In the genomic region with DNA sequence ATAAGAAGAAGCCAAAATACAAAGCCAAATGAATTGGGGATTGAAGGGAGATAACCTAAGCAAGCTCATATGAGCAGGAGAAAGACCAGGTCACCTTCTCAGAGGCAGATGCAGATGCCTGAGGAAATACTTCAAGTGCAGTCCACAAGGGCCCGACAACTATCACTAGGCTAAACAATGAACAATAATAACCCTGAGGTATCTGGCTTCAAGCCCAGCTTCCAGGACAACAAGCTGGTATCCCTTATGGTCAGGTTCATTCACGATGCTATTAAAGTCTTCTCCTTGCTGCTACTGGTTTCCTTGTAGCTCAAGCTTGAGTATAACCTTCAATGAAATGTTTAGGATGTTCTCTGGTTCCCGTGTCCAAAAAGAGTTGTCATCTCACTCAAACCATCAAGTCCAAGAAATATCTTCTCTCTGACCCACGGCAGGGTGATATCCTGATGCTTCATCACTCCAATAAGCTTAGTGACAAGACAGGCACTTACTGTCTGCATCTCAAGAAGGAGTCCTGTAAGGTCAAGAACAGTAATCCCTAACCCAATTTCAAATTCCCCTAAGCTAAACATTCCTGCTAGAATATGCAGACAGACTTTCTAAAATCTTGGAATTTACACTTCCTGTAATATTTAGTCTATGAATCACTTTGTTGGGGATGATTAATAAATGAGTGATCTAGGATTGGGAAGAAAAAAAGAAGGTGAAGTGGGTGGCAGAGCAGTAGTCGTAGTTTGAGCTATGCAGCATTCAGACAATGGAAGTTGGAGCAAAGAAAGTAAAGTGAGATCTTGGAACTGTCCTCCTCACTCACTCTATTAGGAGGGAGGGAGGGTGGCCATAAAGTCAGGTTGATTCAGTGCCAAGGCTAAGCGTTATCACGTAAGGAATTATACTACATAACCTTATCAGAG, we compare ENCODE assay signal across 9 cellular contexts. TPM values are rescaled to one million over a fixed set of nuclear protein-coding genes. Genes with fewer than 3 reads are reported as not detected.
A peak's percentile ranks its signal among the peaks of the same experiment; 100 is the strongest.
DNase-seq lines count a peak whose midpoint lies in the region; ATAC-seq and TF ChIP-seq lines count a peak whose summit lies in the region.
"Had no signal": no experiment of that assay in that cellular context is flagged by ENCODE, and none has a peak within 500 bp of the region (broad histone marks: within the 10 kb centered on the region; RNA-seq: fewer than 3 reads in every experiment).

No MANE protein-coding gene starts in this region.

- peaks cover 23% of the 10 kb centered on the region for H3K36me3 Mint-ChIP-seq in GM23338 (ENCODE audit: low read depth)

- no peak for ATAC-seq in GM23338
- no peak for ATAC-seq in GM21381 (IDR thresholded peaks at IDR 0.05; ENCODE audit: unreplicated experiment)
- ATAC-seq in HG02678 (IDR thresholded peaks at IDR 0.05; ENCODE audit: unreplicated experiment): no peak
- ATAC-seq: activated T-helper 17 cell treated with anti-CD3 and anti-CD28 coated beads, Interleukin-2, amount 50 U/mL, for 72 hours had no signal

- peaks cover 50% of the 10 kb centered on the region for H3K4me1 Mint-ChIP-seq in GM23338
- H3K4me1 Mint-ChIP-seq: activated T-helper 17 cell treated with anti-CD3 and anti-CD28 coated beads, Interleukin-2, amount 50 U/mL, for 72 hours had no signal

- H3K4me3 ChIP-seq in GM23338 (no peak overlapping the region), parathyroid adenoma (ENCODE audit: low read depth, low read length) (no peak overlapping the region), A673 (ENCODE audit: low read depth, low read length, poor library complexity, severe bottlenecking) (no peak overlapping the region)

- no peak overlapping the region for H2AFZ ChIP-seq in GM23338
- H2AFZ ChIP-seq in parathyroid adenoma: no peak overlapping the region

- H3K9me3 ChIP-seq in parathyroid adenoma (ENCODE audit: control insufficient read depth, low read length): no peaks in the 10 kb centered on the region
- no peaks in the 10 kb centered on the region for H3K9me3 ChIP-seq in A673 (ENCODE audit: low read depth, low read length, poor library complexity, severe bottlenecking)

- POLR2A ChIA-PET in A673 (lab: Charles Lee; ENCODE audit: low non-redundant PET): no interaction called here

- H3K79me2 ChIP-seq in GM23338 (replicated peaks; ENCODE audit: insufficient read depth) (peaks cover 100% of the 10 kb centered on the region), parathyroid adenoma (peaks cover 29% of the 10 kb centered on the region)

- no TSS peak for BruUV-seq in A673 (replicated peaks; lab: Mats Ljungman, UMichigan)

- no peaks in the 10 kb centered on the region for H3K27me3 Mint-ChIP-seq in GM23338 (ENCODE audit: insufficient read depth, low read depth, poor library complexity)

- no peaks in the 10 kb centered on the region for H3K9me2 ChIP-seq in GM23338 (ENCODE audit: insufficient read depth)

- H3K27me3 ChIP-seq in GM23338 (ENCODE audit: insufficient read depth) (no peaks in the 10 kb centered on the region), parathyroid adenoma (ENCODE audit: control insufficient read depth, insufficient read depth, low read length) (no peaks in the 10 kb centered on the region), A673 (replicated peaks; ENCODE audit: insufficient read depth, low read depth, low read length, poor library complexity) (no peaks in the 10 kb centered on the region)

- H3K9ac ChIP-seq in parathyroid adenoma: no peak overlapping the region

- H3F3A ChIP-seq in GM23338 (replicated peaks; ENCODE audit: low read depth): no peaks in the 10 kb centered on the region

- H3K9me3 Mint-ChIP-seq in GM23338: no peaks in the 10 kb centered on the region; the same call in 2 of the 3 replicates
- H3K9me3 Mint-ChIP-seq: activated T-helper 17 cell treated with anti-CD3 and anti-CD28 coated beads, Interleukin-2, amount 50 U/mL, for 72 hours had no signal

- CTCF ChIA-PET in A673 (lab: Charles Lee): interaction anchor here (0.6 kb wide), 1 partner anchor 156 kb away, joined by 6 read pairs; no protein-coding TSS in a partner anchor

- no peak overlapping the region for H3K4me3 Mint-ChIP-seq in GM23338
- H3K4me3 Mint-ChIP-seq: activated T-helper 17 cell treated with anti-CD3 and anti-CD28 coated beads, Interleukin-2, amount 50 U/mL, for 72 hours had no signal

- H3K4me2 ChIP-seq in GM23338 (no peak overlapping the region), parathyroid adenoma (ENCODE audit: low read length) (peak overlapping the region; percentile 2)

- H3K4me1 ChIP-seq in GM23338 (ENCODE audit: insufficient read depth): peaks cover 50% of the 10 kb centered on the region
- peaks cover 48% of the 10 kb centered on the region for H3K4me1 ChIP-seq in parathyroid adenoma
- H3K4me1 ChIP-seq in A673 (ENCODE audit: insufficient read depth, low read length, poor library complexity, severe bottlenecking): no peaks in the 10 kb centered on the region

- H3K36me3 ChIP-seq in GM23338 (ENCODE audit: insufficient read depth) (no peaks in the 10 kb centered on the region), parathyroid adenoma (ENCODE audit: control insufficient read depth, insufficient read depth, low read length) (no peaks in the 10 kb centered on the region), A673 (ENCODE audit: insufficient read depth, low read length, poor library complexity, severe bottlenecking) (no peaks in the 10 kb centered on the region)

- H3K27ac ChIP-seq in GM23338 (ENCODE audit: low read depth): no peak overlapping the region
- H3K27ac ChIP-seq in parathyroid adenoma: peak overlapping the region; percentile 59
- no peak overlapping the region for H3K27ac ChIP-seq in A673 (ENCODE audit: low read depth, low read length, poor library complexity, severe bottlenecking)

- H3K27ac Mint-ChIP-seq in GM23338: peak overlapping the region; percentile 20; the same call in 1 of the 2 replicates
- H3K27ac Mint-ChIP-seq: activated T-helper 17 cell treated with anti-CD3 and anti-CD28 coated beads, Interleukin-2, amount 50 U/mL, for 72 hours had no signal

- DNase-seq in GM23338 (ENCODE audit: low spot score) (no peak), NCI-H510A (lab: John Stamatoyannopoulos, UW) (peak; percentile 37), dermis blood vessel endothelial cell (peak; percentile 96), A673 (ENCODE audit: low spot score) (no peak)
- DNase-seq: glutamatergic neuron had no signal

- TF ChIP-seq CTCF in GM23338 (conservative IDR thresholded peaks at IDR 0.05; ENCODE audit: low read depth in 2 of 2): no peak
- TF ChIP-seq CTCF in parathyroid adenoma (IDR thresholded peaks at IDR 0.05): no peak
- TF ChIP-seq CTCF in A673 (conservative IDR thresholded peaks at IDR 0.05; ENCODE audit: low read depth, low read length): no peak

- H4K20me1 ChIP-seq in GM23338 (replicated peaks; ENCODE audit: insufficient read depth): no peaks in the 10 kb centered on the region

- intact Hi-C loops in A673 (cut with micrococcal nuclease; ENCODE audit: unreplicated experiment): no loop called here

TF ChIP-seq in GM23338, 12 proteins besides CTCF, POLR2A, EP300 and RAD21:
- TF ChIP-seq EZH2 (IDR thresholded peaks at IDR 0.05; ENCODE audit: low read depth, unreplicated experiment): no peak
- TF ChIP-seq NANOG (IDR thresholded peaks at IDR 0.05; ENCODE audit: borderline replicate concordance): no peak
- TF ChIP-seq STAT1 (IDR thresholded peaks at IDR 0.05; ENCODE audit: unreplicated experiment): no peak

RNA-seq across cellular contexts. Expression of gene CHN1, which starts 33.1 kb away (rescaled TPM):
- 30.2 and 36.5 TPM in 2 replicates for total RNA-seq in GM23338 (2014; rRNA removed; shearing (Covaris generic))
- polyA plus RNA-seq in GM23338 (2016; fragmentation: Nextera tagmentation; extraction: Ambion mirVana): 26.3 and 28.1 TPM in 2 replicates
- total RNA-seq in dermis blood vessel endothelial cell (17.1 and 18.5 TPM in 2 replicates), A673 (2021) (11.3 and 19.1 TPM in 2 replicates)

Comparison
In these comparisons a context has a peak if more than half of its experiments do, and no peak if none do; other contexts are left out.
1. DNase-seq: peak in NCI-H510A (single experiment) and dermis blood vessel endothelial cell (single experiment); none in GM23338 (single experiment) and A673 (single experiment).